ENCODE assay signal across 8 cellular contexts in genomic region chr16:70770968-70771552, GRCh38. TPM values are rescaled to one million over a fixed set of nuclear protein-coding genes. Genes with fewer than 3 reads are reported as not detected.
DNase-seq lines count a peak whose midpoint lies in the region; ATAC-seq and TF ChIP-seq lines count a peak whose summit lies in the region.

No MANE protein-coding gene starts in this region.

- in situ Hi-C loops in KBM-7 (cut with MboI; ENCODE audit: low pct_unique_long_range_greater_than_20kb, low sequenced_read_pairs), result no loop called here

- DNase-seq in NCI-H510A treated with DMSO at 0.1 percent for 48 hours (lab: John Stamatoyannopoulos, UW) (peak; percentile 9), NCI-H510A (lab: John Stamatoyannopoulos, UW) (no peak), KBM-7 (peak; percentile 63), WERI-Rb-1 (peak; percentile 85), cardiac fibroblast (ENCODE audit: low read depth in 2 of 2) (peak; percentile 64 to 69), left colon (peak; percentile 36 to 57), NCI-H1930 (lab: John Stamatoyannopoulos, UW) (no peak)
- peak; percentile 44 to 59 for DNase-seq in stimulated activated CD4-positive, alpha-beta T cell treated with anti-CD3 and anti-CD28 coated beads, Interleukin-4, amount 100 ng/mL, for 48 hours (ENCODE audit: low read depth in 2 of 2)

- H3K9me3 ChIP-seq in WERI-Rb-1 (ENCODE audit: severe bottlenecking), result no peaks in the 10 kb centered on the region

- no peaks in the 10 kb centered on the region for H3K27me3 ChIP-seq in WERI-Rb-1 (ENCODE audit: insufficient read depth, low read depth, severe bottlenecking)

- peak; percentile 91 for TF ChIP-seq CTCF in WERI-Rb-1 (IDR thresholded peaks at IDR 0.05; ENCODE audit: low read depth, low read length)
- TF ChIP-seq CTCF in cardiac fibroblast (IDR thresholded peaks at IDR 0.05; ENCODE audit: low read depth, low read length), result peak; percentile 96

- peak; percentile 79 for ATAC-seq in left colon

- intact Hi-C loops in left colon (cut with DNase I, micrococcal nuclease), result loop anchor here in 1 of 2 donors (5.0 kb wide), 1 partner anchor 94 kb away; no protein-coding TSS in a partner anchor

- H3K36me3 ChIP-seq in WERI-Rb-1, result peaks cover 27% of the 10 kb centered on the region

- H3K4me3 ChIP-seq in WERI-Rb-1 (ENCODE audit: low read depth, low read length) (no peak overlapping the region), cardiac fibroblast (replicated peaks in 1 of 2; ENCODE audit: low read depth in 2 of 2, low read length in 2 of 2) (no peak overlapping the region)

- 0 out of 2 replicates have a peak overlapping the region, but pooled peaks have one; percentile 21 for H3K27ac ChIP-seq in WERI-Rb-1

RNA-seq across cellular contexts. Expression of gene VAC14, which starts 29.9 kb away (rescaled TPM):
- total RNA-seq in left colon, result 10 to 100 TPM; 26.9 to 32.1 TPM

Comparison
In these comparisons a context has a peak if more than half of its experiments do, and no peak if none do; other contexts are left out.
1. DNase-seq: peak in NCI-H510A treated with DMSO at 0.1 percent for 48 hours (single experiment), KBM-7 (single experiment), WERI-Rb-1 (single experiment), cardiac fibroblast (2 of 2), left colon (2 of 2) and stimulated activated CD4-positive, alpha-beta T cell treated with anti-CD3 and anti-CD28 coated beads, Interleukin-4, amount 100 ng/mL, for 48 hours (2 of 2); none in NCI-H510A (single experiment) and NCI-H1930 (0 of 2).